ENCODE assay signal across 13 cellular contexts in genomic region chr19:3701200-3701599, GRCh38. TPM values are rescaled to one million over a fixed set of nuclear protein-coding genes. Genes with fewer than 3 reads are reported as not detected.
A peak's percentile ranks its signal among the peaks of the same experiment; 100 is the strongest.
DNase-seq lines count a peak whose midpoint lies in the region; ATAC-seq and TF ChIP-seq lines count a peak whose summit lies in the region.
"Had no signal": no experiment of that assay in that cellular context is flagged by ENCODE, and none has a peak within 500 bp of the region (broad histone marks: within the 10 kb centered on the region; RNA-seq: fewer than 3 reads in every experiment).

No MANE protein-coding gene starts in this region.

- no peaks in the 10 kb centered on the region for H3K27me3 Mint-ChIP-seq in activated naive CD8-positive, alpha-beta T cell
- H3K27me3 Mint-ChIP-seq in activated naive CD8-positive, alpha-beta T cell treated with anti-CD3 and anti-CD28 coated beads for 36 hours = peaks cover 11% of the 10 kb centered on the region
- H3K27me3 Mint-ChIP-seq in endothelial cell (ENCODE audit: unreplicated experiment) = peaks cover 3% of the 10 kb centered on the region

- CTCF ChIA-PET in HCT116 (lab: Charles Lee) = no interaction called here

- H3K9ac ChIP-seq in HCT116 (ENCODE audit: low read length) = no peak overlapping the region
- H3K9ac ChIP-seq: SK-N-SH had no signal

- POLR2A ChIA-PET in HCT116 (lab: Charles Lee) = no interaction called here

- H3K4me3 ChIP-seq in HCT116 (replicated peaks in 1 of 2; ENCODE audit: low read depth in 1 of 2, low read length in 2 of 2) = peak overlapping the region in 1 of 2 experiments; percentile 33; a peak in 2 of 4 replicates
- H3K4me3 ChIP-seq in gastrocnemius medialis = no peak overlapping the region

- ATAC-seq in HCT116 (no peak), gastrocnemius medialis (no peak), GM21367 (IDR thresholded peaks at IDR 0.05; ENCODE audit: unreplicated experiment) (no peak)

- TF ChIP-seq RAD21 in HCT116 (IDR thresholded peaks at IDR 0.05; ENCODE audit: low read depth) = no peak

- RAD21 ChIA-PET in HCT116 (lab: Charles Lee; ENCODE audit: low non-redundant PET in 1 of 2, low total read pairs in 2 of 2, uncharacterized antibody in 2 of 2, unreplicated experiment in 2 of 2) = no interaction called here

- no peak for DNase-seq in activated naive CD8-positive, alpha-beta T cell treated with anti-CD3 and anti-CD28 coated beads for 36 hours
- DNase-seq in HCT116 (ENCODE audit: low read depth, low spot score) (no peak), endothelial cell (ENCODE audit: low spot score) (no peak), COR-L47 (lab: John Stamatoyannopoulos, UW) (no peak), gastrocnemius medialis (no peak)
- DNase-seq: activated gamma-delta T cell, dermis blood vessel endothelial cell, left cardiac atrium, mesenchymal stem cell, SK-N-SH had no signal

- H3K27me3 ChIP-seq in HCT116 (ENCODE audit: insufficient read depth, low read length) (no peaks in the 10 kb centered on the region), gastrocnemius medialis (peaks cover 0 to 6% (median 2%) of the 10 kb centered on the region in 3 donors)

- BruUV-seq in HCT116 (replicated peaks; lab: Mats Ljungman, UMichigan) = no TSS peak

- H3K79me2 ChIP-seq in HCT116 (ENCODE audit: insufficient read depth, low read length) = peaks cover 33% of the 10 kb centered on the region

- no peaks in the 10 kb centered on the region for H3K36me3 Mint-ChIP-seq in activated naive CD8-positive, alpha-beta T cell
- H3K36me3 Mint-ChIP-seq in activated naive CD8-positive, alpha-beta T cell treated with anti-CD3 and anti-CD28 coated beads for 36 hours = no peaks in the 10 kb centered on the region
- no peaks in the 10 kb centered on the region for H3K36me3 Mint-ChIP-seq in endothelial cell (ENCODE audit: low read depth, unreplicated experiment)

- H2AFZ ChIP-seq in HCT116 (ENCODE audit: low read depth, low read length, poor library complexity, severe bottlenecking) = no peak overlapping the region

- TF ChIP-seq CTCF in HCT116 (IDR thresholded peaks at IDR 0.05 in 2 of 3, conservative IDR thresholded peaks at IDR 0.05 in 1 of 3; ENCODE audit: borderline replicate concordance in 1 of 3, insufficient read depth in 1 of 3, low read depth in 2 of 3, low read length in 2 of 3) (no peak), endothelial cell (IDR thresholded peaks at IDR 0.05; ENCODE audit: unreplicated experiment) (no peak), gastrocnemius medialis (IDR thresholded peaks at IDR 0.05 in 4 of 5, conservative IDR thresholded peaks at IDR 0.05 in 1 of 5) (no peak)

- H3K27ac Mint-ChIP-seq in activated naive CD8-positive, alpha-beta T cell = no peak overlapping the region
- no peak overlapping the region for H3K27ac Mint-ChIP-seq in activated naive CD8-positive, alpha-beta T cell treated with anti-CD3 and anti-CD28 coated beads for 36 hours
- no peak overlapping the region for H3K27ac Mint-ChIP-seq in endothelial cell (ENCODE audit: unreplicated experiment)

- TF ChIP-seq POLR2A in HCT116 (IDR thresholded peaks at IDR 0.05; ENCODE audit: borderline replicate concordance, extremely low read depth, insufficient read depth, insufficient read length) (no peak), gastrocnemius medialis (IDR thresholded peaks at IDR 0.05) (no peak)

- H3K9me2 ChIP-seq in HCT116 (ENCODE audit: insufficient read depth) = no peaks in the 10 kb centered on the region
- H3K9me2 ChIP-seq: SK-N-SH had no signal

- H3K4me1 ChIP-seq in HCT116 (ENCODE audit: control insufficient read depth in 1 of 2, insufficient read depth in 2 of 2, low read length in 2 of 2) (peaks cover 11 to 27% of the 10 kb centered on the region in 2 experiments; a peak in 3 of 4 replicates), gastrocnemius medialis (peaks cover 0 to 19% of the 10 kb centered on the region in 2 donors)

- no peaks in the 10 kb centered on the region for H3K36me3 ChIP-seq in HCT116 (ENCODE audit: control insufficient read depth in 1 of 2, insufficient read depth in 2 of 2, low read length in 2 of 2)
- no peaks in the 10 kb centered on the region for H3K36me3 ChIP-seq in gastrocnemius medialis

- peak overlapping the region; percentile 81 for H3K4me3 Mint-ChIP-seq in activated naive CD8-positive, alpha-beta T cell
- H3K4me3 Mint-ChIP-seq in activated naive CD8-positive, alpha-beta T cell treated with anti-CD3 and anti-CD28 coated beads for 36 hours = no peak overlapping the region
- peak overlapping the region; percentile 76 for H3K4me3 Mint-ChIP-seq in endothelial cell (ENCODE audit: unreplicated experiment)

- no peaks in the 10 kb centered on the region for H3K9me3 Mint-ChIP-seq in activated naive CD8-positive, alpha-beta T cell (ENCODE audit: low read depth)
- no peaks in the 10 kb centered on the region for H3K9me3 Mint-ChIP-seq in activated naive CD8-positive, alpha-beta T cell treated with anti-CD3 and anti-CD28 coated beads for 36 hours
- H3K9me3 Mint-ChIP-seq in endothelial cell (ENCODE audit: unreplicated experiment) = no peaks in the 10 kb centered on the region

- no peaks in the 10 kb centered on the region for H4K20me1 ChIP-seq in HCT116 (ENCODE audit: insufficient read depth)

- H3K9me3 ChIP-seq in HCT116 (ENCODE audit: control insufficient read depth in 1 of 2, insufficient read depth in 1 of 2, low read depth in 1 of 2, low read length in 2 of 2) = no peaks in the 10 kb centered on the region
- no peaks in the 10 kb centered on the region for H3K9me3 ChIP-seq in gastrocnemius medialis
- H3K9me3 ChIP-seq: SK-N-SH had no signal

- in situ Hi-C loops in gastrocnemius medialis (cut with MboI; ENCODE audit: low sequenced_read_pairs in 4 of 4) = loop anchor here in 2 of 4 donors (5.0 kb wide), 1 partner anchor 39 kb away; no protein-coding TSS in a partner anchor

- H3K27ac ChIP-seq in HCT116 (ENCODE audit: low read depth, low read length) (peak overlapping the region; percentile 23), gastrocnemius medialis (no peak overlapping the region)

- intact Hi-C loops in HCT116 (cut with micrococcal nuclease) = loop anchor here (10.0 kb wide), 1 partner anchor 364 kb away; the partner anchor contains the start of gene ZBTB7A
- intact Hi-C loops in gastrocnemius medialis (cut with DNase I; ENCODE audit: low total_unique reads) = no loop called here

- H3K4me1 Mint-ChIP-seq in activated naive CD8-positive, alpha-beta T cell (ENCODE audit: low read depth) = peaks cover 19% of the 10 kb centered on the region
- H3K4me1 Mint-ChIP-seq in activated naive CD8-positive, alpha-beta T cell treated with anti-CD3 and anti-CD28 coated beads for 36 hours = peaks cover 13% of the 10 kb centered on the region
- H3K4me1 Mint-ChIP-seq in endothelial cell (ENCODE audit: unreplicated experiment) = peaks cover 3% of the 10 kb centered on the region

- H3K4me2 ChIP-seq in HCT116 (ENCODE audit: low read length) = peak overlapping the region; percentile 63

TF ChIP-seq in HCT116, 20 proteins besides CTCF, POLR2A, EP300 and RAD21:
- peak; percentile 21; the same call in 1 of the 2 replicates for TF ChIP-seq CBX3 (IDR thresholded peaks at IDR 0.05; ENCODE audit: low read depth)
- no peak for TF ChIP-seq MAX (IDR thresholded peaks at IDR 0.05)
- no peak for TF ChIP-seq FOSL1 (IDR thresholded peaks at IDR 0.05; ENCODE audit: low read depth)
- TF ChIP-seq, protein P1, sequence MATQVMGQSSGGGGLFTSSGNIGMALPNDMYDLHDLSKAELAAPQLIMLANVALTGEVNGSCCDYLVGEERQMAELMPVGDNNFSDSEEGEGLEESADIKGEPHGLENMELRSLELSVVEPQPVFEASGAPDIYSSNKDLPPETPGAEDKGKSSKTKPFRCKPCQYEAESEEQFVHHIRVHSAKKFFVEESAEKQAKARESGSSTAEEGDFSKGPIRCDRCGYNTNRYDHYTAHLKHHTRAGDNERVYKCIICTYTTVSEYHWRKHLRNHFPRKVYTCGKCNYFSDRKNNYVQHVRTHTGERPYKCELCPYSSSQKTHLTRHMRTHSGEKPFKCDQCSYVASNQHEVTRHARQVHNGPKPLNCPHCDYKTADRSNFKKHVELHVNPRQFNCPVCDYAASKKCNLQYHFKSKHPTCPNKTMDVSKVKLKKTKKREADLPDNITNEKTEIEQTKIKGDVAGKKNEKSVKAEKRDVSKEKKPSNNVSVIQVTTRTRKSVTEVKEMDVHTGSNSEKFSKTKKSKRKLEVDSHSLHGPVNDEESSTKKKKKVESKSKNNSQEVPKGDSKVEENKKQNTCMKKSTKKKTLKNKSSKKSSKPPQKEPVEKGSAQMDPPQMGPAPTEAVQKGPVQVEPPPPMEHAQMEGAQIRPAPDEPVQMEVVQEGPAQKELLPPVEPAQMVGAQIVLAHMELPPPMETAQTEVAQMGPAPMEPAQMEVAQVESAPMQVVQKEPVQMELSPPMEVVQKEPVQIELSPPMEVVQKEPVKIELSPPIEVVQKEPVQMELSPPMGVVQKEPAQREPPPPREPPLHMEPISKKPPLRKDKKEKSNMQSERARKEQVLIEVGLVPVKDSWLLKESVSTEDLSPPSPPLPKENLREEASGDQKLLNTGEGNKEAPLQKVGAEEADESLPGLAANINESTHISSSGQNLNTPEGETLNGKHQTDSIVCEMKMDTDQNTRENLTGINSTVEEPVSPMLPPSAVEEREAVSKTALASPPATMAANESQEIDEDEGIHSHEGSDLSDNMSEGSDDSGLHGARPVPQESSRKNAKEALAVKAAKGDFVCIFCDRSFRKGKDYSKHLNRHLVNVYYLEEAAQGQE (IDR thresholded peaks at IDR 0.05; ENCODE audit: low read depth) = no peak
- no peak for TF ChIP-seq ATF3 (IDR thresholded peaks at IDR 0.05)
- no peak for TF ChIP-seq JUND (IDR thresholded peaks at IDR 0.05)
- TF ChIP-seq TCF7L2 (IDR thresholded peaks at IDR 0.05; ENCODE audit: borderline replicate concordance, extremely low read depth, insufficient read depth, insufficient read length) = no peak
- no peak for TF ChIP-seq EGR1 (IDR thresholded peaks at IDR 0.05; ENCODE audit: low read depth)

RNA-seq across cellular contexts. Expression of gene PIP5K1C, which starts 0.9 kb away (rescaled TPM):
- total RNA-seq in activated naive CD8-positive, alpha-beta T cell treated with anti-CD3 and anti-CD28 coated beads for 36 hours = 10 to 100 TPM; 12.9 to 14.8 TPM
- total RNA-seq in HCT116 (2021; ENCODE audit: unreplicated experiment) (26.9 TPM), endothelial cell (ENCODE audit: unreplicated experiment) (65.8 TPM), gastrocnemius medialis (10 to 100 TPM in 3 of 4 donors, 1 to 10 TPM in 1; 8.2 to 18.0 (median 17.3) TPM)
- 16.5 and 16.7 TPM in 2 replicates for polyA plus RNA-seq in HCT116 (2012)

RNA-seq across cellular contexts. Expression of gene TJP3, which starts 7.0 kb away (rescaled TPM):
- total RNA-seq in activated naive CD8-positive, alpha-beta T cell treated with anti-CD3 and anti-CD28 coated beads for 36 hours = under 1 TPM; 0.24 to 0.39 TPM
- total RNA-seq in HCT116 (2021; ENCODE audit: unreplicated experiment) (69.6 TPM), endothelial cell (ENCODE audit: unreplicated experiment) (3.1 TPM), gastrocnemius medialis (1 to 10 TPM in 3 of 4 donors, under 1 TPM in 1; 0.67 to 3.7 (median 1.7) TPM)
- 90.9 and 95.6 TPM in 2 replicates for polyA plus RNA-seq in HCT116 (2012)
- total RNA-seq: cardiac septum had no signal

Comparison
In these comparisons a context has a peak if more than half of its experiments do, and no peak if none do; other contexts are left out.
1. RNA of gene TJP3, which starts 7.0 kb away (total RNA-seq): 69.6 TPM in HCT116 (single experiment); 3.1 TPM in endothelial cell (single experiment), 0.67 to 3.7 TPM in gastrocnemius medialis and 0.24 to 0.39 TPM in activated naive CD8-positive, alpha-beta T cell treated with anti-CD3 and anti-CD28 coated beads for 36 hours; every median in the first group is over 10 times any median in the second.